1 cellular context compared by ENCODE assay signal in genomic region chr2:218230882-218231281, GRCh38.
TF ChIP-seq lines count a peak whose summit lies in the region.

No MANE protein-coding gene starts in this region.

TF ChIP-seq in K562, 482 proteins besides CTCF, POLR2A, EP300 and RAD21:
- no peak for TF ChIP-seq CBX2 (IDR thresholded peaks at IDR 0.05; ENCODE audit: insufficient read depth, low read length, poor library complexity, severe bottlenecking)
- TF ChIP-seq GATA2 (CRISPR knock-in tag; IDR thresholded peaks at IDR 0.05) = no peak
- TF ChIP-seq EGR1 (conservative IDR thresholded peaks at IDR 0.05) = peak; percentile 52
- TF ChIP-seq HMBOX1 (IDR thresholded peaks at IDR 0.05) = peak; percentile 82
- no peak for TF ChIP-seq ATF7 (IDR thresholded peaks at IDR 0.05)
- TF ChIP-seq ZNF76 (CRISPR knock-in tag; IDR thresholded peaks at IDR 0.05; ENCODE audit: borderline replicate concordance) = no peak
- TF ChIP-seq ELK3 (CRISPR knock-in tag; IDR thresholded peaks at IDR 0.05) = no peak
- TF ChIP-seq CBFA2T3 (IDR thresholded peaks at IDR 0.05) = no peak
- no peak for TF ChIP-seq GMEB1 (CRISPR knock-in tag; IDR thresholded peaks at IDR 0.05)
- no peak for TF ChIP-seq ESRRB (CRISPR knock-in tag; IDR thresholded peaks at IDR 0.05; ENCODE audit: borderline replicate concordance)
- no peak for TF ChIP-seq KHSRP (IDR thresholded peaks at IDR 0.05)
- no peak for TF ChIP-seq ZFP30 (CRISPR knock-in tag; IDR thresholded peaks at IDR 0.05; ENCODE audit: borderline replicate concordance)
